In genomic region chr5:179495906-179496455, GRCh38 we compare ENCODE assay signal across 1 cellular context.
TF ChIP-seq lines count a peak whose summit lies in the region.

No MANE protein-coding gene starts in this region.

TF ChIP-seq in A549, 52 proteins besides CTCF, POLR2A, EP300 and RAD21 (continued from another document):
- no peak for TF ChIP-seq FOSL2 (IDR thresholded peaks at IDR 0.05)
- TF ChIP-seq FOSL2 (CRISPR knock-in tag; IDR thresholded peaks at IDR 0.05) = no peak
- no peak for TF ChIP-seq BCL3 (IDR thresholded peaks at IDR 0.05)
- TF ChIP-seq FOXS1 (CRISPR knock-in tag; IDR thresholded peaks at IDR 0.05) = no peak
- no peak for TF ChIP-seq ESRRA (IDR thresholded peaks at IDR 0.05; ENCODE audit: borderline replicate concordance, low read length)
- no peak for TF ChIP-seq BHLHE40 (IDR thresholded peaks at IDR 0.05; ENCODE audit: low read depth, low read length)
- no peak for TF ChIP-seq CBX8 (IDR thresholded peaks at IDR 0.05)
- TF ChIP-seq CBX2 (IDR thresholded peaks at IDR 0.05; ENCODE audit: borderline replicate concordance, low read depth) = no peak
- TF ChIP-seq RNF2 (IDR thresholded peaks at IDR 0.05; ENCODE audit: borderline replicate concordance, low read depth) = no peak
- no peak for TF ChIP-seq TFCP2L1 (CRISPR knock-in tag; IDR thresholded peaks at IDR 0.05)
